ENCODE assay signal across 1 cellular context in genomic region chr22:29032584-29032983, GRCh38.
TF ChIP-seq lines count a peak whose summit lies in the region.

No MANE protein-coding gene starts in this region.

TF ChIP-seq in HepG2, 621 proteins besides CTCF, POLR2A, EP300 and RAD21 (continued from another document):
- no peak for TF ChIP-seq FOXA1 (IDR thresholded peaks at IDR 0.05)
- TF ChIP-seq FOXA1 (CRISPR knock-in tag; IDR thresholded peaks at IDR 0.05), result 0 out of 2 replicates have a peak, but pooled peaks have one; percentile 30
- 0 out of 2 replicates have a peak, but pooled peaks have one; percentile 2 for TF ChIP-seq SKIL (CRISPR knock-in tag; IDR thresholded peaks at IDR 0.05; ENCODE audit: borderline replicate concordance)
